ENCODE assay signal across 1 cellular context in the genomic region with DNA sequence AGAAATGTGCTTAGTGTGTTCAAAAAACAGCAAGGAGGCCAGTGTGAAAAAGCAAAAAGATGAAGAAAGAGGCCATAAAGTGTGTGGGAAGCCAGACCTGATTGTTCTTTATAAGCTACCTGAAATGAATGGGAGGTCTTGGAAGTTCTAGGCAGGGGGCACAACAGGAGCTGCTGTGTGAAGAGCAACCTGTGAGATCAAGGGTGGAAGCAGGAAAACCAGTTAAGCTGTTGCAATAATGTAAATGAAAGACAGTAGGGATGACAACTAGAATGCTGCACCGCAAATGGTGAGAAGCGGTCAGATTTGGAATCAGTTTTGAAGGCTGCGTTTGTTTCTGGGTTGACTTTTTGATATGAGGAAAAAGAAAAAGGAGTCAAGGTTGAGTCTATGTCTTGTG.
A peak's percentile ranks its signal among the peaks of the same experiment; 100 is the strongest.
TF ChIP-seq lines count a peak whose summit lies in the region.

No MANE protein-coding gene starts in this region.

TF ChIP-seq in H1, 55 proteins besides CTCF, POLR2A, EP300 and RAD21:
- TF ChIP-seq CEBPB (IDR thresholded peaks at IDR 0.05; ENCODE audit: low read depth, low read length) = peak; percentile 73; the same call in 1 of the 2 replicates
- TF ChIP-seq TEAD4 (IDR thresholded peaks at IDR 0.05; ENCODE audit: low read depth, low read length) = no peak
